In the genomic region with DNA sequence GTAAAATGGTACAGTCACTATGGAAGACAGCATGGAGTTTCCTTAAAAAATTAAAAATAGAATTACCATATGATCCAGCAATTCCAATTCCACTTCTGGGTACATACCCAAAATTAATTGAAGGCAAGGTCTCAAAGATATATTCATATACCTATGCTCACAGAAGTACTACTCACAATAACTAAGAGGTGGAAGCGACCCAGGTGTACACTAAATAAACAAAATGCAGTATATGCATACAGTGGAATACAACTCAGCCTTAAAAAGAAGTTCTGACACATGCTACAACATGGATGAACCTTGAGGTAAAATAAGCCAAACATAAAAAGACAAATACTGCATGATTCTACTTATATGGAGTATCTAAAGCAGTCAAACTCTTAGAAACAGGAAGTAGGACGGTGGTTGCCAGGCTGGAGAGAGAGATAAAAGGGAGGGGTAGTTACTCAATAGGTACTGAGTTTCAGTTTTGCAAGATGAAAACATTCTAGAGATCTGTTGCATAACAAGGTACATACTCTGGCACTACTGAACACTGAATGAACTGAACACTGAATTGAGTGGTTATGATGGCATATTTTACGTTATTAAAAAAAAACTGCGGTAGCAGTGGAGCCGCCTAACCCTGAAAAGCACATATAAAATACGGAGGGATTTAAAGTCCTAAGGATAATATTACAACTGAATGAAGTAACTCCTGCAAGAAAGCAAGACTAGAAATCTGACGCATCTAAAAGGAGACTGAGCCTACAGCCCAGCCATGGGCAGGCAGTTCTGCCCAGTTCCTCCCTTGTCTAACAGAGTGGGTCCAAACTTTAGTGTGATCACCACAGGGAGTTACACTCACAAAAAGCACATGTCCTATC, we compare ENCODE assay signal across 8 cellular contexts. TPM values are rescaled to one million over a fixed set of nuclear protein-coding genes. Genes with fewer than 3 reads are reported as not detected.
DNase-seq lines count a peak whose midpoint lies in the region; ATAC-seq, FAIRE-seq and TF ChIP-seq lines count a peak whose summit lies in the region.

No MANE protein-coding gene starts in this region.

- no peaks in the 10 kb centered on the region for H3K9me3 ChIP-seq in endothelial cell of umbilical vein (replicated peaks; ENCODE audit: control insufficient read depth, insufficient read depth, low read length)
- H3K9me3 ChIP-seq in pancreas, result no peaks in the 10 kb centered on the region

- CTCF ChIA-PET in activated B cell treated with CpG ODN at 0.5 μM for 24 hours (lab: Charles Lee), result interaction anchor here (0.8 kb wide), 1 partner anchor 35 kb away, joined by 3 read pairs; a partner anchor contains a TSS
- CTCF ChIA-PET in endothelial cell of umbilical vein (lab: Charles Lee), result no interaction called here

- no TSS peak for BruUV-seq in endothelial cell of umbilical vein (replicated peaks; lab: Mats Ljungman, UMichigan)

- dilution Hi-C loops in endothelial cell of umbilical vein (cut with MboI; ENCODE audit: extremely low pct_ligation_motif_present, low sequenced_read_pairs), result no loop called here

- H3K36me3 Mint-ChIP-seq in CD14-positive monocyte, result peaks cover 13 to 23% of the 10 kb centered on the region in 2 donors
- H3K36me3 Mint-ChIP-seq in activated B cell treated with CpG ODN at 0.5 μM for 24 hours (ENCODE audit: low read depth), result peaks cover 3% of the 10 kb centered on the region

- FAIRE-seq in endothelial cell of umbilical vein (lab: Jason Lieb, UNC), result peak; percentile 44
- FAIRE-seq in pancreas (lab: Jason Lieb, UNC), result no peak

- POLR2A ChIA-PET in activated B cell treated with CpG ODN at 0.5 μM for 24 hours (lab: Charles Lee), result no interaction called here
- POLR2A ChIA-PET in endothelial cell of umbilical vein (lab: Charles Lee), result no interaction called here

- intact Hi-C loops in CD14-positive monocyte (cut with micrococcal nuclease) (loop anchor here in 1 of 2 donors (1.0 kb wide), 2 partner anchors 13 to 23 kb away; a partner anchor contains a TSS), activated B cell treated with CpG ODN at 0.5 μM for 24 hours (cut with micrococcal nuclease) (loop anchor here (1.0 kb wide), 2 partner anchors 13 to 35 kb away; a partner anchor contains a TSS), endothelial cell of umbilical vein (cut with micrococcal nuclease) (no loop called here), pancreas (cut with DNase I) (no loop called here)

- no peak overlapping the region for H3K4me2 ChIP-seq in endothelial cell of umbilical vein (ENCODE audit: insufficient read depth, low read length)

- H3K4me3 ChIP-seq in endothelial cell of umbilical vein (replicated peaks in 1 of 3; ENCODE audit: insufficient read depth in 1 of 3, low read depth in 1 of 3, low read length in 3 of 3), result no peak overlapping the region
- H3K4me3 ChIP-seq in pancreas, result no peak overlapping the region

- H3K36me3 ChIP-seq in endothelial cell of umbilical vein (ENCODE audit: control insufficient read depth in 2 of 2, extremely low read depth in 1 of 2, insufficient read depth in 2 of 2, low read length in 2 of 2), result no peaks in the 10 kb centered on the region
- no peaks in the 10 kb centered on the region for H3K36me3 ChIP-seq in pancreas

- no peak overlapping the region for H2AFZ ChIP-seq in endothelial cell of umbilical vein (ENCODE audit: low read depth, low read length)

- H3K9me3 Mint-ChIP-seq in CD14-positive monocyte (no peaks in the 10 kb centered on the region), activated B cell treated with CpG ODN at 0.5 μM for 24 hours (no peaks in the 10 kb centered on the region)

- no peaks in the 10 kb centered on the region for H3K9me1 ChIP-seq in endothelial cell of umbilical vein (replicated peaks; ENCODE audit: control insufficient read depth, extremely low read depth, insufficient read depth, low read length)

- 46 to 55% methylated on average over 7 of the region's 7 CpGs for WGBS in pancreas, 2 donors

- no peak overlapping the region for H3K27ac ChIP-seq in endothelial cell of umbilical vein (ENCODE audit: insufficient read depth, low read depth, low read length)
- peak overlapping the region in 2 of 4 donors; percentile 49 to 68 for H3K27ac ChIP-seq in pancreas

- H3K4me1 ChIP-seq in endothelial cell of umbilical vein (ENCODE audit: control insufficient read depth, extremely low read depth, insufficient read depth, low read length), result no peaks in the 10 kb centered on the region
- H3K4me1 ChIP-seq in pancreas, result peaks cover 14 to 28% (median 27%) of the 10 kb centered on the region in 3 donors

- peaks cover 3% of the 10 kb centered on the region for H4K20me1 ChIP-seq in endothelial cell of umbilical vein (replicated peaks; ENCODE audit: control insufficient read depth, extremely low read depth, insufficient read depth, low read length)

- H3K27me3 ChIP-seq in endothelial cell of umbilical vein (ENCODE audit: control insufficient read depth in 2 of 2, insufficient read depth in 2 of 2, low read length in 2 of 2) (no peaks in the 10 kb centered on the region), pancreas (no peaks in the 10 kb centered on the region)

- no peak for TF ChIP-seq CTCF in CD14-positive monocyte (IDR thresholded peaks at IDR 0.05)
- TF ChIP-seq CTCF in activated B cell treated with CpG ODN at 0.5 μM for 24 hours (IDR thresholded peaks at IDR 0.05), result no peak
- no peak for TF ChIP-seq CTCF in endothelial cell of umbilical vein (IDR thresholded peaks at IDR 0.05; ENCODE audit: extremely low read depth in 1 of 2, insufficient read depth in 1 of 2, low read depth in 1 of 2, low read length in 2 of 2)
- TF ChIP-seq CTCF in pancreas (IDR thresholded peaks at IDR 0.05), result no peak

- peaks cover 0 to 2% (median 2%) of the 10 kb centered on the region in 3 donors for H3K27me3 Mint-ChIP-seq in CD14-positive monocyte (ENCODE audit: low read depth in 3 of 3)
- no peaks in the 10 kb centered on the region for H3K27me3 Mint-ChIP-seq in activated B cell treated with CpG ODN at 0.5 μM for 24 hours

- H3K27ac Mint-ChIP-seq in CD14-positive monocyte (peak overlapping the region; percentile 94 to 100 (median 98)), activated B cell treated with CpG ODN at 0.5 μM for 24 hours (peak overlapping the region; percentile 85)

- H3K4me1 Mint-ChIP-seq in CD14-positive monocyte (peaks cover 83% of the 10 kb centered on the region), activated B cell treated with CpG ODN at 0.5 μM for 24 hours (peaks cover 60% of the 10 kb centered on the region)

- DNase-seq in CD14-positive monocyte (ENCODE audit: low spot score) (peak; percentile 83), activated B cell treated with CpG ODN at 0.5 μM for 24 hours (no peak), endothelial cell of umbilical vein (ENCODE audit: low read depth, low spot score) (peak; percentile 28), pancreas (peak in 1 of 6 donors; percentile 41), ACHN (no peak), NCI-H2081 (lab: John Stamatoyannopoulos, UW) (no peak)

- peaks cover 59% of the 10 kb centered on the region for H3K79me2 ChIP-seq in endothelial cell of umbilical vein (ENCODE audit: control insufficient read depth, insufficient read depth, low read length)

- no peak for TF ChIP-seq POLR2A in endothelial cell of umbilical vein (IDR thresholded peaks at IDR 0.05; ENCODE audit: low read depth, low read length)

- peak overlapping the region; percentile 10 to 86 for H3K4me3 Mint-ChIP-seq in CD14-positive monocyte
- peak overlapping the region; percentile 67 for H3K4me3 Mint-ChIP-seq in activated B cell treated with CpG ODN at 0.5 μM for 24 hours

- in situ Hi-C loops in ACHN (cut with HindIII; ENCODE audit: low pct_ligation_motif_present, low pct_unique_long_range_greater_than_20kb, low sequenced_read_pairs), result no loop called here

- ATAC-seq in GM19463 (IDR thresholded peaks at IDR 0.05; ENCODE audit: unreplicated experiment) (peak; percentile 69), HG03575 (IDR thresholded peaks at IDR 0.05; ENCODE audit: extremely low read depth, insufficient number of reproducible peaks, low FRiP score, unreplicated experiment) (peak; percentile 51), activated B cell treated with CpG ODN at 0.5 μM for 24 hours (ENCODE audit: low read depth) (peak; percentile 95), pancreas (peak; percentile 53 to 84 (median 79))

- H3K9ac ChIP-seq in endothelial cell of umbilical vein (replicated peaks; ENCODE audit: extremely low read depth, insufficient read depth, low read length), result no peak overlapping the region

RNA-seq across cellular contexts. Expression of a gene that starts 12.8 kb away (rescaled TPM):
- polyA plus RNA-seq in CD14-positive monocyte (10 to 100 TPM; 28.9 to 37.0 TPM), endothelial cell of umbilical vein (51.2 and 61.7 TPM in 2 replicates), pancreas (10 to 100 TPM; 26.7 to 28.7 TPM)
- total RNA-seq in activated B cell treated with CpG ODN at 0.5 μM for 24 hours (29.3 and 33.2 TPM in 2 replicates), endothelial cell of umbilical vein (44.8 and 49.6 TPM in 2 replicates), pancreas (10 to 100 TPM; 24.3 to 41.5 (median 34.7) TPM)
- 47.7 and 50.7 TPM in 2 replicates for polyA plus RNA-seq in endothelial cell of umbilical vein (2011; cell fraction: cytosol; rRNA removed)
- 41.7 and 53.7 TPM in 2 replicates for polyA plus RNA-seq in endothelial cell of umbilical vein (2011; cell fraction: nucleus; rRNA removed)
- polyA plus RNA-seq in endothelial cell of umbilical vein (2012), result 27.3 and 36.4 TPM in 2 replicates
- polyA minus RNA-seq in endothelial cell of umbilical vein, result 46.5 and 74.1 TPM in 2 replicates
- 13.5 TPM for polyA minus RNA-seq in endothelial cell of umbilical vein (2011; cell fraction: cytosol; rRNA and poly(A)+ RNA removed)
- polyA minus RNA-seq in endothelial cell of umbilical vein (2011; cell fraction: nucleus; rRNA and poly(A)+ RNA removed), result 29.0 and 29.3 TPM in 2 replicates

RNA-seq across cellular contexts. Expression of a gene that starts 21.7 kb away (rescaled TPM):
- polyA plus RNA-seq in CD14-positive monocyte (not detected), endothelial cell of umbilical vein (not detected in 2 replicates), pancreas (under 1 TPM; 0.27 to 0.31 TPM)
- total RNA-seq in activated B cell treated with CpG ODN at 0.5 μM for 24 hours (0.13 TPM in 1 of 2 replicates, not detected in the other), endothelial cell of umbilical vein (not detected in 2 replicates), pancreas (under 1 TPM in 2 of 6 donors, not detected in 4; 0.08 to 0.09 TPM)
- not detected in 2 replicates for polyA plus RNA-seq in endothelial cell of umbilical vein (2011; cell fraction: cytosol; rRNA removed)
- polyA plus RNA-seq in endothelial cell of umbilical vein (2011; cell fraction: nucleus; rRNA removed), result not detected in 2 replicates
- polyA plus RNA-seq in endothelial cell of umbilical vein (2012), result not detected in 2 replicates
- polyA minus RNA-seq in endothelial cell of umbilical vein, result not detected in 2 replicates
- polyA minus RNA-seq in endothelial cell of umbilical vein (2011; cell fraction: cytosol; rRNA and poly(A)+ RNA removed), result not detected
- polyA minus RNA-seq in endothelial cell of umbilical vein (2011; cell fraction: nucleus; rRNA and poly(A)+ RNA removed), result not detected in 2 replicates

RNA-seq across cellular contexts. Expression of a gene that starts 35.0 kb away (rescaled TPM):
- polyA plus RNA-seq in CD14-positive monocyte, result 1 to 10 TPM; 4.0 to 5.5 TPM
- 14.9 and 17.2 TPM in 2 replicates for total RNA-seq in activated B cell treated with CpG ODN at 0.5 μM for 24 hours
- 18.4 and 21.9 TPM in 2 replicates for total RNA-seq in endothelial cell of umbilical vein
- 20.1 and 22.8 TPM in 2 replicates for polyA plus RNA-seq in endothelial cell of umbilical vein
- polyA plus RNA-seq in endothelial cell of umbilical vein (2011; cell fraction: cytosol; rRNA removed), result 16.5 and 20.9 TPM in 2 replicates
- polyA plus RNA-seq in endothelial cell of umbilical vein (2011; cell fraction: nucleus; rRNA removed), result 18.2 and 19.2 TPM in 2 replicates
- polyA plus RNA-seq in endothelial cell of umbilical vein (2012), result 14.6 and 15.4 TPM in 2 replicates
- 6.6 and 7.9 TPM in 2 replicates for polyA minus RNA-seq in endothelial cell of umbilical vein
- polyA minus RNA-seq in endothelial cell of umbilical vein (2011; cell fraction: cytosol; rRNA and poly(A)+ RNA removed), result 3.6 TPM
- polyA minus RNA-seq in endothelial cell of umbilical vein (2011; cell fraction: nucleus; rRNA and poly(A)+ RNA removed), result 2.5 and 5.6 TPM in 2 replicates
- 1 to 10 TPM; 5.4 to 7.3 (median 6.2) TPM for total RNA-seq in pancreas
- polyA plus RNA-seq in pancreas, result 10 to 100 TPM; 13.3 to 14.6 TPM

RNA-seq across cellular contexts. Expression of a gene that starts 40.7 kb away (rescaled TPM):
- polyA plus RNA-seq in CD14-positive monocyte, result not detected
- not detected in 2 replicates for total RNA-seq in activated B cell treated with CpG ODN at 0.5 μM for 24 hours
- total RNA-seq in endothelial cell of umbilical vein, result not detected in 2 replicates
- not detected in 2 replicates for polyA plus RNA-seq in endothelial cell of umbilical vein
- polyA plus RNA-seq in endothelial cell of umbilical vein (2011; cell fraction: cytosol; rRNA removed), result not detected in 2 replicates
- polyA plus RNA-seq in endothelial cell of umbilical vein (2011; cell fraction: nucleus; rRNA removed), result not detected in 2 replicates
- not detected in 2 replicates for polyA plus RNA-seq in endothelial cell of umbilical vein (2012)
- not detected in 2 replicates for polyA minus RNA-seq in endothelial cell of umbilical vein
- polyA minus RNA-seq in endothelial cell of umbilical vein (2011; cell fraction: cytosol; rRNA and poly(A)+ RNA removed), result not detected
- polyA minus RNA-seq in endothelial cell of umbilical vein (2011; cell fraction: nucleus; rRNA and poly(A)+ RNA removed), result not detected in 2 replicates
- total RNA-seq in pancreas, result not detected
- not detected for polyA plus RNA-seq in pancreas

Comparison
In these comparisons a context has a peak if more than half of its experiments do, and no peak if none do; other contexts are left out.
1. DNase-seq: peak in CD14-positive monocyte (single experiment) and endothelial cell of umbilical vein (single experiment); none in activated B cell treated with CpG ODN at 0.5 μM for 24 hours (single experiment), ACHN (single experiment) and NCI-H2081 (0 of 2).
2. Peak in every context shown above with its lines, with median percentiles within 50 percentile points of each other: ATAC-seq.